ENCODE assay signal across 8 cellular contexts in the genomic region with DNA sequence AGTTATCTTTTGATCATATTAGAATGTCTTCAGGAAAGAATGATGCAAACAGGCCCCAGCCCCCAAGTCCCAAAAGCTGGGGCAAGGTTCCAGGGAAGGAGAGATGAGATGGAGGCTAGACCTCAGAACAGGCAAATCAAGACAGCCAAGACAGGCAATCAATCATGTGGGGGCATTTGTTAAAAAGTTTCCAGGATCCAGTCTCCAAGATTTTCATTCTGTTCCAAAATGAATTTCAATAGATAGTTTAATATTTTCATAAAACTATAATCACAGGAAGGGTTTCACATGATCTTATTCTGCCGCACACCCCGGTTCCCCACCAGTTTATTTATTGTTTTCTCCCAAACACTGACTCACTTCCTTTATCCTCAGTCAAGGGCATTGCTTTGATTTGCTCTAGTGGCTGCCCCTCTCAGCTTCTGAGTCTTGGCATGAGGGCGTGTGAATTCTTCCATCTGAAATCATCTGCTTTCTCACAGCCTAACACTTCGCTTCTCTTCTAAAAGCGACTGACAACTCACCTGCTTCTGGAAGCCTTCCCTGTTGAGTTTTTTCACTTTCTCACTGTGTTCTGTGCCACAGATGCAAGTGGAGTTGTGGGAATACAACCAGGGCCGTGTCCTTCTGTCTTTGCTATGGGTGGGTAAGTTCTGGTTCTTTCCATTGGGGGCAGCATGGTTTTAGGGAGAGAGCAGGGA. TPM values are rescaled to one million over a fixed set of nuclear protein-coding genes. Genes with fewer than 3 reads are reported as not detected.
DNase-seq lines count a peak whose midpoint lies in the region; ATAC-seq, FAIRE-seq and TF ChIP-seq lines count a peak whose summit lies in the region.

No MANE protein-coding gene starts in this region.

- TF ChIP-seq CTCF in adrenal gland (IDR thresholded peaks at IDR 0.05): peak; percentile 37 to 84 (median 78)
- TF ChIP-seq CTCF in right atrium auricular region (IDR thresholded peaks at IDR 0.05): peak in 1 of 2 donors; percentile 74
- no peak for TF ChIP-seq CTCF in CD8-positive, alpha-beta T cell (IDR thresholded peaks at IDR 0.05)

- H3K27ac ChIP-seq in adrenal gland (peak overlapping the region; percentile 48 to 87 (median 69)), right atrium auricular region (peak overlapping the region; percentile 56 to 83)
- H3K27ac ChIP-seq in CD8-positive, alpha-beta T cell (ENCODE audit: low read depth, low read length): no peak overlapping the region

- peak; percentile 72 for ATAC-seq in sciatic nerve
- no peak for ATAC-seq in CD8-positive, alpha-beta T cell
- ATAC-seq in GM19035 (IDR thresholded peaks at IDR 0.05; ENCODE audit: unreplicated experiment): no peak

- H3K4me3 Mint-ChIP-seq in CD8-positive, alpha-beta T cell: no peak overlapping the region

- H3K9me3 ChIP-seq in adrenal gland (replicated peaks in 1 of 3) (no peaks in the 10 kb centered on the region), right atrium auricular region (no peaks in the 10 kb centered on the region)
- H3K9me3 ChIP-seq in CD8-positive, alpha-beta T cell (ENCODE audit: low read length): no peaks in the 10 kb centered on the region

- CTCF ChIA-PET in CD8-positive, alpha-beta T cell (lab: Charles Lee): interaction anchor here (0.7 to 2.3 kb wide), 7 partner anchors 51 to 357 kb away, joined by 3 to 9 read pairs (median 3); a partner anchor contains a TSS

- FAIRE-seq in HTR-8/SVneo (lab: Jason Lieb, UNC): peak; percentile 42

- no peaks in the 10 kb centered on the region for H3K9me3 Mint-ChIP-seq in CD8-positive, alpha-beta T cell

- DNase-seq in D341Med (ENCODE audit: low spot score) (peak; percentile 60), HTR-8/SVneo (ENCODE audit: insufficient read length, low spot score) (peak; percentile 76), adrenal gland (peak; percentile 71 to 85 (median 80)), right atrium auricular region (ENCODE audit: low spot score) (peak; percentile 66), sciatic nerve (ENCODE audit: low spot score) (no peak), NCI-H2081 (lab: John Stamatoyannopoulos, UW) (no peak)
- DNase-seq in CD8-positive, alpha-beta T cell: no peak

- no peaks in the 10 kb centered on the region for H3K36me3 ChIP-seq in adrenal gland (replicated peaks in 1 of 2)
- no peaks in the 10 kb centered on the region for H3K36me3 ChIP-seq in right atrium auricular region
- H3K36me3 ChIP-seq in CD8-positive, alpha-beta T cell (ENCODE audit: insufficient read depth, low read length): no peaks in the 10 kb centered on the region

- intact Hi-C loops in adrenal gland (cut with DNase I): loop anchor here in 1 of 2 donors (10.0 kb wide), 2 partner anchors 87 to 357 kb away; a partner anchor contains a TSS
- intact Hi-C loops in sciatic nerve (cut with DNase I): loop anchor here (10.0 kb wide), 1 partner anchor 357 kb away; a partner anchor contains a TSS
- intact Hi-C loops in CD8-positive, alpha-beta T cell (cut with DNase I, micrococcal nuclease): loop anchor here (2.0 to 10.0 kb wide), 6 partner anchors 69 to 1254 kb away; a partner anchor contains a TSS

- no peaks in the 10 kb centered on the region for H3K27me3 Mint-ChIP-seq in CD8-positive, alpha-beta T cell (ENCODE audit: low read depth)

- no peaks in the 10 kb centered on the region for H3K36me3 Mint-ChIP-seq in CD8-positive, alpha-beta T cell

- peak in 1 of 2 donors; percentile 5 for TF ChIP-seq POLR2A in adrenal gland (IDR thresholded peaks at IDR 0.05)

- peaks cover 6% of the 10 kb centered on the region for H3K4me1 Mint-ChIP-seq in CD8-positive, alpha-beta T cell (ENCODE audit: low read depth)

- POLR2A ChIA-PET in CD8-positive, alpha-beta T cell (lab: Charles Lee): no interaction called here

- H3K4me1 ChIP-seq in adrenal gland (replicated peaks in 1 of 2): peaks cover 30 to 48% of the 10 kb centered on the region in 2 donors
- H3K4me1 ChIP-seq in right atrium auricular region: peaks cover 0 to 25% of the 10 kb centered on the region in 2 donors
- H3K4me1 ChIP-seq in CD8-positive, alpha-beta T cell (ENCODE audit: insufficient read depth, low read length): peaks cover 4% of the 10 kb centered on the region

- H3K4me3 ChIP-seq in adrenal gland (no peak overlapping the region), right atrium auricular region (no peak overlapping the region)
- H3K4me3 ChIP-seq in CD8-positive, alpha-beta T cell (ENCODE audit: low read depth, low read length): no peak overlapping the region

- 15 to 25% (median 20%) methylated on average over 6 of the region's 6 CpGs for WGBS in adrenal gland, 4 donors

- H3K27me3 ChIP-seq in adrenal gland (no peaks in the 10 kb centered on the region), right atrium auricular region (no peaks in the 10 kb centered on the region)
- no peaks in the 10 kb centered on the region for H3K27me3 ChIP-seq in CD8-positive, alpha-beta T cell (ENCODE audit: insufficient read depth, low read length)

- no peak overlapping the region for H3K27ac Mint-ChIP-seq in CD8-positive, alpha-beta T cell

RNA-seq across cellular contexts. Expression of a gene that starts 12.2 kb away (rescaled TPM):
- total RNA-seq in adrenal gland: 10 to 100 TPM; 14.8 to 38.0 (median 27.7) TPM
- 10 to 100 TPM; 11.1 to 50.1 (median 12.4) TPM for polyA plus RNA-seq in adrenal gland
- total RNA-seq in right atrium auricular region: 10 to 100 TPM; 17.1 to 19.2 TPM
- 42.0 TPM for total RNA-seq in sciatic nerve
- 10 to 100 TPM; 37.5 to 42.7 TPM for total RNA-seq in CD8-positive, alpha-beta T cell

RNA-seq across cellular contexts. Expression of a gene that starts 26.4 kb away (rescaled TPM):
- total RNA-seq in adrenal gland (100 to 1,000 TPM; 153 to 763 (median 380) TPM), right atrium auricular region (10 to 100 TPM; 29.4 to 31.9 TPM), sciatic nerve (62.5 TPM)
- polyA plus RNA-seq in adrenal gland: 1,000 to 10,000 TPM in 1 of 3 donors, 100 to 1,000 TPM in 2; 247 to 1,039 (median 489) TPM
- 10 to 100 TPM; 16.2 to 18.6 TPM for total RNA-seq in CD8-positive, alpha-beta T cell

RNA-seq across cellular contexts. Expression of a gene that starts 46.4 kb away (rescaled TPM):
- total RNA-seq in adrenal gland (under 1 TPM in 4 of 8 donors, not detected in 4; 0.28 to 0.56 (median 0.44) TPM), right atrium auricular region (not detected), sciatic nerve (not detected)
- polyA plus RNA-seq in adrenal gland: 1 to 10 TPM in 1 of 3 donors, under 1 TPM in 1, not detected in 1; 0.22 to 2.5 TPM
- under 1 TPM; 0.60 to 0.92 TPM for total RNA-seq in CD8-positive, alpha-beta T cell

RNA-seq across cellular contexts. Expression of a gene that starts 58.4 kb away (rescaled TPM):
- total RNA-seq in adrenal gland (10 to 100 TPM; 10.5 to 38.0 (median 21.6) TPM), right atrium auricular region (1 to 10 TPM; 5.9 to 6.6 TPM), sciatic nerve (10.5 TPM)
- 10 to 100 TPM; 12.4 to 28.3 (median 13.6) TPM for polyA plus RNA-seq in adrenal gland
- 10 to 100 TPM; 44.9 to 50.0 TPM for total RNA-seq in CD8-positive, alpha-beta T cell

RNA-seq across cellular contexts. Expression of a gene that starts 58.6 kb away (rescaled TPM):
- total RNA-seq in adrenal gland: 10 to 100 TPM; 41.2 to 85.3 (median 55.7) TPM
- 10 to 100 TPM; 26.1 to 30.1 (median 28.0) TPM for polyA plus RNA-seq in adrenal gland
- total RNA-seq in right atrium auricular region: 10 to 100 TPM; 24.4 to 31.8 TPM
- 36.4 TPM for total RNA-seq in sciatic nerve
- total RNA-seq in CD8-positive, alpha-beta T cell: 10 to 100 TPM; 19.3 to 19.6 TPM

Comparison
In these comparisons a context has a peak if more than half of its experiments do, and no peak if none do; other contexts are left out.
1. DNase-seq: peak in D341Med (single experiment), HTR-8/SVneo (single experiment), adrenal gland (7 of 7) and right atrium auricular region (single experiment); none in sciatic nerve (single experiment), NCI-H2081 (0 of 2) and CD8-positive, alpha-beta T cell (0 of 7).